16 cellular contexts compared by ENCODE assay signal in the genomic region with DNA sequence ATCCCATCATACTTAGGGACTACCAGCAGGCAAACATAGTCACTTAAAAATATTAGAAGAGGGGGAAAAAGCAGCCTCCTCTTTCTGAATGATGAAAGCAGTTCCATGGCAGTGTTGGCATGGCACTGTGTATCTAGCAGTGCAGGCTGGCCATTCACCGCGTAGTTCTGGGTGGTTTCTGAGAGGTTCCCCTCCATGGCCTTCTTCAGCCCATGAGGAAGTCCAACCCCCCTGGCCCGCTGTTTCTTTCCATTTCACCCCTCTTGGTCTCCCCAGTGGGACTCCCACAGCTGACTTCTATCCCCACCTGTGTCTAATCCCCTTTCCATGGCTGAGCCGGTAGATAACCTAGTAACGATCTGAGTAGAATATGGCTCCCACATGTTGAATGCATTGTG. TPM values are rescaled to one million over a fixed set of nuclear protein-coding genes. Genes with fewer than 3 reads are reported as not detected.
DNase-seq lines count a peak whose midpoint lies in the region; ATAC-seq and TF ChIP-seq lines count a peak whose summit lies in the region.
"Had no signal": no experiment of that assay in that cellular context is flagged by ENCODE, and none has a peak within 500 bp of the region (broad histone marks: within the 10 kb centered on the region; RNA-seq: fewer than 3 reads in every experiment).

No MANE protein-coding gene starts in this region.

- H2AFZ ChIP-seq in ACC112 (ENCODE audit: low read length, unreplicated experiment), result no peak overlapping the region
- H2AFZ ChIP-seq in HCT116 (ENCODE audit: low read depth, low read length, poor library complexity, severe bottlenecking), result no peak overlapping the region

- no TSS peak for BruUV-seq in HCT116 (replicated peaks; lab: Mats Ljungman, UMichigan)

- RAD21 ChIA-PET in HCT116 (lab: Charles Lee; ENCODE audit: low non-redundant PET in 1 of 2, low total read pairs in 2 of 2, uncharacterized antibody in 2 of 2, unreplicated experiment in 2 of 2), result interaction anchor here in 1 of 2 experiments (1.9 kb wide), 1 partner anchor 9 kb away, joined by 4 read pairs; no protein-coding TSS in a partner anchor

- H3K4me2 ChIP-seq in HCT116 (ENCODE audit: low read length), result peak overlapping the region; percentile 40; the same call in 1 of the 2 replicates

- H3K9me3 Mint-ChIP-seq in chondrocyte (ENCODE audit: low read depth) (no peaks in the 10 kb centered on the region), neural crest cell (no peaks in the 10 kb centered on the region)

- no peaks in the 10 kb centered on the region for H4K20me1 ChIP-seq in HCT116 (ENCODE audit: insufficient read depth)

- ATAC-seq in HCT116, result no peak
- ATAC-seq: activated CD8-positive, alpha-beta memory T cell treated with anti-CD3 and anti-CD28 coated beads, Interleukin-2, amount 10 ng/mL, durations not matched to agents 7 days and 5 days had no signal

- no peak overlapping the region for H3K9ac ChIP-seq in HCT116 (ENCODE audit: low read length)

- H3K27me3 ChIP-seq in ACC112 (ENCODE audit: insufficient read depth, low read length) (no peaks in the 10 kb centered on the region), HCT116 (ENCODE audit: insufficient read depth, low read length) (no peaks in the 10 kb centered on the region)
- H3K27me3 ChIP-seq: left lung, stomach had no signal

- no peak for DNase-seq in HCT116 (ENCODE audit: low read depth, low spot score)
- no peak for DNase-seq in chondrocyte (ENCODE audit: low spot score)
- no peak for DNase-seq in neural crest cell (ENCODE audit: low read depth, low spot score)
- DNase-seq in GF-D8 (lab: John Stamatoyannopoulos, UW), result no peak
- no peak for DNase-seq in ecto neural progenitor cell (ENCODE audit: low spot score)
- DNase-seq in activated gamma-delta T cell (lab: John Stamatoyannopoulos, UW), result no peak
- no peak for DNase-seq in NCI-H1417 treated with DMSO at 0.1 percent for 48 hours (lab: John Stamatoyannopoulos, UW)
- DNase-seq: activated CD4-positive, alpha-beta T cell treated with anti-CD3 and anti-CD28 coated beads for 1 hour; activated CD8-positive, alpha-beta memory T cell treated with anti-CD3 and anti-CD28 coated beads, Interleukin-2, amount 10 ng/mL, durations not matched to agents 7 days and 5 days; activated gamma-delta T cell treated with Interleukin-2 at 50 U/mL for 16 hours; left lung; NCI-H1417; NK-92 treated with Interleukin-12 subunit alpha and Interleukin-12 subunit beta, amount 100 ng/mL, for 24 hours; SIG-M5; stomach had no signal

- H3K4me3 ChIP-seq in ACC112 (ENCODE audit: low read depth, low read length) (no peak overlapping the region), HCT116 (replicated peaks in 1 of 2; ENCODE audit: low read depth in 1 of 2, low read length in 2 of 2) (no peak overlapping the region)
- H3K4me3 ChIP-seq: left lung, stomach had no signal

- intact Hi-C loops in HCT116 (cut with micrococcal nuclease), result no loop called here

- CTCF ChIA-PET in HCT116 (lab: Charles Lee), result interaction anchor here (2.2 kb wide), 1 partner anchor 17 kb away, joined by 6 read pairs; the partner anchor contains the start of gene PPARD

- H3K36me3 Mint-ChIP-seq in chondrocyte (ENCODE audit: low read depth) (peaks cover 10% of the 10 kb centered on the region), neural crest cell (ENCODE audit: low read depth) (peaks cover 16% of the 10 kb centered on the region)

- H3K9me2 ChIP-seq in HCT116 (ENCODE audit: insufficient read depth), result no peaks in the 10 kb centered on the region

- H3K27ac Mint-ChIP-seq in chondrocyte (ENCODE audit: unreplicated experiment) (peak overlapping the region; percentile 82), neural crest cell (ENCODE audit: unreplicated experiment) (peak overlapping the region; percentile 81)
- H3K27ac Mint-ChIP-seq: activated CD8-positive, alpha-beta memory T cell treated with anti-CD3 and anti-CD28 coated beads, Interleukin-2, amount 10 ng/mL, durations not matched to agents 7 days and 5 days had no signal

- H3K27ac ChIP-seq in ACC112 (ENCODE audit: low read depth, low read length) (peak overlapping the region; percentile 20), HCT116 (ENCODE audit: low read depth, low read length) (peak overlapping the region; percentile 40)

- H3K36me3 ChIP-seq in ACC112 (ENCODE audit: insufficient read depth, low read length) (peaks cover 10% of the 10 kb centered on the region), HCT116 (ENCODE audit: control insufficient read depth in 1 of 2, insufficient read depth in 2 of 2, low read length in 2 of 2) (peaks cover 3 to 15% of the 10 kb centered on the region in 2 experiments; a peak in 1 of 4 replicates)

- POLR2A ChIA-PET in HCT116 (lab: Charles Lee), result no interaction called here

- TF ChIP-seq CTCF in HCT116 (IDR thresholded peaks at IDR 0.05 in 2 of 3, conservative IDR thresholded peaks at IDR 0.05 in 1 of 3; ENCODE audit: borderline replicate concordance in 1 of 3, insufficient read depth in 1 of 3, low read depth in 2 of 3, low read length in 2 of 3) (no peak), chondrocyte (IDR thresholded peaks at IDR 0.05) (no peak), neural crest cell (conservative IDR thresholded peaks at IDR 0.05) (no peak)

- H3K4me1 ChIP-seq in ACC112 (ENCODE audit: control insufficient read depth, insufficient read depth, low read length, unreplicated experiment) (peaks cover 24% of the 10 kb centered on the region), HCT116 (ENCODE audit: control insufficient read depth in 1 of 2, insufficient read depth in 2 of 2, low read length in 2 of 2) (peaks cover 39 to 58% of the 10 kb centered on the region in 2 experiments)

- no peaks in the 10 kb centered on the region for H3K9me3 ChIP-seq in HCT116 (ENCODE audit: control insufficient read depth in 1 of 2, insufficient read depth in 1 of 2, low read depth in 1 of 2, low read length in 2 of 2)
- H3K9me3 ChIP-seq: left lung, stomach had no signal

- peaks cover 73% of the 10 kb centered on the region for H3K4me1 Mint-ChIP-seq in chondrocyte (ENCODE audit: low read depth)
- peaks cover 54% of the 10 kb centered on the region for H3K4me1 Mint-ChIP-seq in neural crest cell

- H3K79me2 ChIP-seq in ACC112 (ENCODE audit: control insufficient read depth, insufficient read depth, low read length, unreplicated experiment) (peaks cover 26% of the 10 kb centered on the region), HCT116 (ENCODE audit: insufficient read depth, low read length) (peaks cover 55% of the 10 kb centered on the region)

- no peaks in the 10 kb centered on the region for H3K27me3 Mint-ChIP-seq in chondrocyte (ENCODE audit: low read depth)
- no peaks in the 10 kb centered on the region for H3K27me3 Mint-ChIP-seq in neural crest cell (ENCODE audit: low read depth)
- H3K27me3 Mint-ChIP-seq: activated CD8-positive, alpha-beta memory T cell treated with anti-CD3 and anti-CD28 coated beads, Interleukin-2, amount 10 ng/mL, durations not matched to agents 7 days and 5 days had no signal

- no peak overlapping the region for H3K4me3 Mint-ChIP-seq in chondrocyte (ENCODE audit: unreplicated experiment)
- H3K4me3 Mint-ChIP-seq in neural crest cell, result no peak overlapping the region
- H3K4me3 Mint-ChIP-seq: activated CD8-positive, alpha-beta memory T cell treated with anti-CD3 and anti-CD28 coated beads, Interleukin-2, amount 10 ng/mL, durations not matched to agents 7 days and 5 days had no signal

- no peak for TF ChIP-seq RAD21 in HCT116 (IDR thresholded peaks at IDR 0.05; ENCODE audit: low read depth)

- TF ChIP-seq POLR2A in HCT116 (IDR thresholded peaks at IDR 0.05; ENCODE audit: borderline replicate concordance, extremely low read depth, insufficient read depth, insufficient read length), result no peak

TF ChIP-seq in HCT116, 20 proteins besides CTCF, POLR2A, EP300 and RAD21:
- TF ChIP-seq SIN3A (IDR thresholded peaks at IDR 0.05; ENCODE audit: low read depth) (no peak), JUND (IDR thresholded peaks at IDR 0.05) (no peak), EZH2 (IDR thresholded peaks at IDR 0.05) (no peak), POLR2AphosphoS5 (IDR thresholded peaks at IDR 0.05; ENCODE audit: low read depth, low read length) (no peak), TCF7L2 (IDR thresholded peaks at IDR 0.05; ENCODE audit: borderline replicate concordance, extremely low read depth, insufficient read depth, insufficient read length) (no peak), CEBPB (IDR thresholded peaks at IDR 0.05; ENCODE audit: low read depth) (no peak), YY1 (IDR thresholded peaks at IDR 0.05; ENCODE audit: extremely low read depth, insufficient replicate concordance, low read depth, low read length) (no peak), EGR1 (IDR thresholded peaks at IDR 0.05; ENCODE audit: low read depth) (no peak), ZNF274 (IDR thresholded peaks at IDR 0.05; ENCODE audit: low read depth, low read length) (no peak), ELF1 (IDR thresholded peaks at IDR 0.05; ENCODE audit: borderline replicate concordance, low read depth) (no peak), CBX3 (IDR thresholded peaks at IDR 0.05; ENCODE audit: low read depth) (no peak), ZFX (IDR thresholded peaks at IDR 0.05) (no peak), SP1 (IDR thresholded peaks at IDR 0.05; ENCODE audit: low read depth) (no peak), SRF (IDR thresholded peaks at IDR 0.05; ENCODE audit: low read depth) (no peak)
- TF ChIP-seq, protein P1, sequence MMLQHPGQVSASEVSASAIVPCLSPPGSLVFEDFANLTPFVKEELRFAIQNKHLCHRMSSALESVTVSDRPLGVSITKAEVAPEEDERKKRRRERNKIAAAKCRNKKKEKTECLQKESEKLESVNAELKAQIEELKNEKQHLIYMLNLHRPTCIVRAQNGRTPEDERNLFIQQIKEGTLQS (IDR thresholded peaks at IDR 0.05), result no peak

RNA-seq across cellular contexts. Expression of gene PPARD, which starts 17.0 kb away (rescaled TPM):
- 38.4 TPM for total RNA-seq in HCT116 (2021; ENCODE audit: unreplicated experiment)
- polyA plus RNA-seq in HCT116 (2012), result 49.8 and 55.1 TPM in 2 replicates
- 25.9 to 28.3 TPM (median 27.0 TPM) in 3 replicates for total RNA-seq in chondrocyte
- 25.6 and 26.3 TPM in 2 replicates for total RNA-seq in neural crest cell
